In genomic region chr11:78635814-78636506, GRCh38 we compare ENCODE assay signal across 26 cellular contexts.
DNase-seq lines count a peak whose midpoint lies in the region; ATAC-seq and FAIRE-seq lines count a peak whose summit lies in the region.
"Had no signal": no experiment of that assay in that cellular context is flagged by ENCODE, and none has a peak within 500 bp of the region (broad histone marks: within the 10 kb centered on the region; RNA-seq: fewer than 3 reads in every experiment).

No MANE protein-coding gene starts in this region.

- peak; percentile 78 for DNase-seq in OCI-M1 (lab: John Stamatoyannopoulos, UW)
- no peak for DNase-seq in superior temporal gyrus (ENCODE audit: extremely low spot score)
- no peak for DNase-seq in GDM1 (lab: John Stamatoyannopoulos, UW)
- no peak for DNase-seq in DMS114 treated with DMSO at 0.1 percent for 48 hours (lab: John Stamatoyannopoulos, UW; ENCODE audit: unreplicated experiment)
- DNase-seq: activated CD4-positive, alpha-beta T cell treated with anti-CD3 and anti-CD28 coated beads, Interleukin-2, amount 50 U/mL, for 4 hours; CD4-positive, alpha-beta memory T cell; effector CD8-positive, alpha-beta T cell; erythroblast; foreskin keratinocyte; immature natural killer cell; left lung; natural killer cell; NCI-H1436 treated with DMSO at 0.1 percent for 48 hours; NCI-H2171 treated with DMSO at 0.1 percent for 48 hours; NCI-H526 treated with DMSO at 0.1 percent for 48 hours; RPMI8226; stimulated activated CD4-positive, alpha-beta T cell treated with anti-CD3 and anti-CD28 coated beads, Interleukin-2, amount 100 ng/mL, for 48 hours; stimulated activated naive CD4-positive, alpha-beta T cell; tibial artery; WERI-Rb-1 had no signal

- ATAC-seq in GM19324 (IDR thresholded peaks at IDR 0.05; ENCODE audit: low FRiP score, unreplicated experiment) (peak; percentile 54), HG02852 (IDR thresholded peaks at IDR 0.05; ENCODE audit: unreplicated experiment) (peak; percentile 75), HG03045 (IDR thresholded peaks at IDR 0.05; ENCODE audit: unreplicated experiment) (no peak)
- ATAC-seq: foreskin keratinocyte, left lung, natural killer cell had no signal

- FAIRE-seq in G401.6 (lab: Jason Lieb, UNC), result peak; percentile 31
- FAIRE-seq: GM12891, GM19239 had no signal
